1 cellular context compared by ENCODE assay signal in the genomic region with DNA sequence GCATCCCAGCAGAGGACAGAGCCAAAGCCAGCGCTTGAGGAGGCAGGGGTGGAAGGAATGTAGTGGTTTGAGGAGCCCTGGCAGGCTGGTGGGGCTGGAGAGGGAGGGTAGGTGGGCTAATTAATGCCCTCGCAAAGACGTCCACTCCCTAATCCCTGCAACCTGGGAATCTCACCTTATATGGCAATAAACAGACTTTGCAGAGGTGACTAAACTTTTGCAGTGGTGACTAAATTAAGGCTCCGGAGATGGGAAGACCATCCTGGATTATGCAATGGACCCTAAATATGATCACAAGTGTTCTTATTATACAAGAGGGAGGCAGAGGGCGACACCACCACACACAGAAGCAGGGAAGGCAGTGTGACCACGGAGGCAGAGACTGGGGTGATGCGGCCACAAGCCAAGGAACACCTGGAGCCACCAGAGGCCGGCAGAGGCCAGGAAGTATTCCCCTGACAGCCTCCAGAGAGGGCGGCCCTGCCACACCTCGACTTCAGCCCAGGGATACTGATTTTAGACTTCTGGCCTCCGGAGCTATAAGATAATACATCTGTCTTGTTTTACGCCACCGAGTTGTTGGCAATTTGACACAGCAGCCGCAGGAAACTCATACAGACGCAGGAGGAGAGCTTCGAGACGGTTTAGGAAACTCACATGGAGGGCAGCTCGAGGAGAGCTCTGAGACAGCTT.
TF ChIP-seq lines count a peak whose summit lies in the region.

No MANE protein-coding gene starts in this region.

TF ChIP-seq in K562, 482 proteins besides CTCF, POLR2A, EP300 and RAD21 (continued from another document and continues in another):
- TF ChIP-seq TSHZ1 (CRISPR knock-in tag; IDR thresholded peaks at IDR 0.05): no peak
- TF ChIP-seq MNT (conservative IDR thresholded peaks at IDR 0.05): no peak
- TF ChIP-seq HNRNPLL (IDR thresholded peaks at IDR 0.05; ENCODE audit: low read depth, low read length, poor library complexity, severe bottlenecking): no peak
- TF ChIP-seq SNRNP70 (optimal IDR thresholded peaks at IDR 0.05; ENCODE audit: low read depth, low read length): no peak
- peak in 1 of 2 experiments; percentile 57; a peak in 2 of 4 replicates for TF ChIP-seq KDM1A (IDR thresholded peaks at IDR 0.05)
- TF ChIP-seq ZC3H11A (IDR thresholded peaks at IDR 0.05; ENCODE audit: low read depth, low read length): 0 out of 2 replicates have a peak, but pooled peaks have one; percentile 40
- TF ChIP-seq, protein P1, sequence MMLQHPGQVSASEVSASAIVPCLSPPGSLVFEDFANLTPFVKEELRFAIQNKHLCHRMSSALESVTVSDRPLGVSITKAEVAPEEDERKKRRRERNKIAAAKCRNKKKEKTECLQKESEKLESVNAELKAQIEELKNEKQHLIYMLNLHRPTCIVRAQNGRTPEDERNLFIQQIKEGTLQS (IDR thresholded peaks at IDR 0.05): 0 out of 2 replicates have a peak, but pooled peaks have one; percentile 27
- TF ChIP-seq, protein P1 (CRISPR knock-in tag; conservative IDR thresholded peaks at IDR 0.05): no peak
- TF ChIP-seq TAF15 (IDR thresholded peaks at IDR 0.05; ENCODE audit: low read depth, low read length): no peak
- TF ChIP-seq ZC3H4 (CRISPR knock-in tag; IDR thresholded peaks at IDR 0.05; ENCODE audit: borderline replicate concordance): no peak
- TF ChIP-seq FOXK1 (CRISPR knock-in tag; IDR thresholded peaks at IDR 0.05; ENCODE audit: borderline replicate concordance): no peak
- TF ChIP-seq TEAD1 (CRISPR knock-in tag; IDR thresholded peaks at IDR 0.05): no peak
- no peak for TF ChIP-seq THAP7 (CRISPR knock-in tag; IDR thresholded peaks at IDR 0.05)
- TF ChIP-seq TAF1 (IDR thresholded peaks at IDR 0.05; ENCODE audit: control insufficient read depth, extremely low read depth, insufficient read depth, low read length, severe bottlenecking): no peak
- TF ChIP-seq KAT8 (IDR thresholded peaks at IDR 0.05; ENCODE audit: low read depth): no peak
- no peak for TF ChIP-seq ZNF57 (CRISPR knock-in tag; IDR thresholded peaks at IDR 0.05)
- TF ChIP-seq, protein P2, sequence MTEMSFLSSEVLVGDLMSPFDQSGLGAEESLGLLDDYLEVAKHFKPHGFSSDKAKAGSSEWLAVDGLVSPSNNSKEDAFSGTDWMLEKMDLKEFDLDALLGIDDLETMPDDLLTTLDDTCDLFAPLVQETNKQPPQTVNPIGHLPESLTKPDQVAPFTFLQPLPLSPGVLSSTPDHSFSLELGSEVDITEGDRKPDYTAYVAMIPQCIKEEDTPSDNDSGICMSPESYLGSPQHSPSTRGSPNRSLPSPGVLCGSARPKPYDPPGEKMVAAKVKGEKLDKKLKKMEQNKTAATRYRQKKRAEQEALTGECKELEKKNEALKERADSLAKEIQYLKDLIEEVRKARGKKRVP (CRISPR knock-in tag; IDR thresholded peaks at IDR 0.05): no peak
- TF ChIP-seq PTBP1 (IDR thresholded peaks at IDR 0.05; ENCODE audit: low read depth, low read length): 0 out of 2 replicates have a peak, but pooled peaks have one; percentile 26
- TF ChIP-seq SIRT6 (IDR thresholded peaks at IDR 0.05; ENCODE audit: low read depth, low read length): no peak
- peak in 1 of 2 experiments; percentile 79; a peak in 2 of 4 replicates for TF ChIP-seq RCOR1 (IDR thresholded peaks at IDR 0.05; ENCODE audit: borderline replicate concordance in 1 of 2, low read depth in 2 of 2, low read length in 2 of 2)
- TF ChIP-seq, protein P3, sequence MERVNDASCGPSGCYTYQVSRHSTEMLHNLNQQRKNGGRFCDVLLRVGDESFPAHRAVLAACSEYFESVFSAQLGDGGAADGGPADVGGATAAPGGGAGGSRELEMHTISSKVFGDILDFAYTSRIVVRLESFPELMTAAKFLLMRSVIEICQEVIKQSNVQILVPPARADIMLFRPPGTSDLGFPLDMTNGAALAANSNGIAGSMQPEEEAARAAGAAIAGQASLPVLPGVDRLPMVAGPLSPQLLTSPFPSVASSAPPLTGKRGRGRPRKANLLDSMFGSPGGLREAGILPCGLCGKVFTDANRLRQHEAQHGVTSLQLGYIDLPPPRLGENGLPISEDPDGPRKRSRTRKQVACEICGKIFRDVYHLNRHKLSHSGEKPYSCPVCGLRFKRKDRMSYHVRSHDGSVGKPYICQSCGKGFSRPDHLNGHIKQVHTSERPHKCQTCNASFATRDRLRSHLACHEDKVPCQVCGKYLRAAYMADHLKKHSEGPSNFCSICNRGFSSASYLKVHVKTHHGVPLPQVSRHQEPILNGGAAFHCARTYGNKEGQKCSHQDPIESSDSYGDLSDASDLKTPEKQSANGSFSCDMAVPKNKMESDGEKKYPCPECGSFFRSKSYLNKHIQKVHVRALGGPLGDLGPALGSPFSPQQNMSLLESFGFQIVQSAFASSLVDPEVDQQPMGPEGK (CRISPR knock-in tag; IDR thresholded peaks at IDR 0.05; ENCODE audit: borderline replicate concordance): no peak
- no peak for TF ChIP-seq ZNF395 (CRISPR knock-in tag; IDR thresholded peaks at IDR 0.05)
- peak; percentile 78; the same call in 1 of the 2 replicates for TF ChIP-seq ZNF12 (CRISPR knock-in tag; IDR thresholded peaks at IDR 0.05)
- TF ChIP-seq PPARD (CRISPR knock-in tag; IDR thresholded peaks at IDR 0.05): no peak
- no peak for TF ChIP-seq CHD4 (IDR thresholded peaks at IDR 0.05; ENCODE audit: insufficient read depth, insufficient replicate concordance, low read depth, low read length, poor library complexity, severe bottlenecking)
- no peak for TF ChIP-seq ZNF143 (CRISPR knock-in tag; IDR thresholded peaks at IDR 0.05)
- no peak for TF ChIP-seq ILK (tag; IDR thresholded peaks at IDR 0.05; ENCODE audit: borderline replicate concordance, low read depth)
- TF ChIP-seq ETV1 (tag; conservative IDR thresholded peaks at IDR 0.05; ENCODE audit: low read depth): no peak; the same call in 1 of the 2 replicates
- TF ChIP-seq SNIP1 (IDR thresholded peaks at IDR 0.05; ENCODE audit: low read depth): no peak
- no peak for TF ChIP-seq HDAC2 (IDR thresholded peaks at IDR 0.05)
- peak; percentile 21; the same call in 1 of the 2 replicates for TF ChIP-seq CC2D1A (IDR thresholded peaks at IDR 0.05)
- TF ChIP-seq CBFA2T3 (IDR thresholded peaks at IDR 0.05): peak; percentile 51
- TF ChIP-seq, protein P4, sequence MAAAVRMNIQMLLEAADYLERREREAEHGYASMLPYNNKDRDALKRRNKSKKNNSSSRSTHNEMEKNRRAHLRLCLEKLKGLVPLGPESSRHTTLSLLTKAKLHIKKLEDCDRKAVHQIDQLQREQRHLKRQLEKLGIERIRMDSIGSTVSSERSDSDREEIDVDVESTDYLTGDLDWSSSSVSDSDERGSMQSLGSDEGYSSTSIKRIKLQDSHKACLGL (CRISPR knock-in tag; IDR thresholded peaks at IDR 0.05; ENCODE audit: borderline replicate concordance, poor library complexity, severe bottlenecking): no peak
- TF ChIP-seq JUND (IDR thresholded peaks at IDR 0.05; ENCODE audit: borderline replicate concordance, low read depth, low read length): peak; percentile 25; the same call in 1 of the 2 replicates
- no peak for TF ChIP-seq JUND (tag; IDR thresholded peaks at IDR 0.05; ENCODE audit: borderline replicate concordance, low read depth, low read length)
- no peak for TF ChIP-seq SLC30A9 (CRISPR knock-in tag; IDR thresholded peaks at IDR 0.05)
- TF ChIP-seq CBX1 (IDR thresholded peaks at IDR 0.05; ENCODE audit: low read depth): peak; percentile 48; the same call in 1 of the 2 replicates
- TF ChIP-seq FOS (IDR thresholded peaks at IDR 0.05; ENCODE audit: extremely low read depth, insufficient read length): no peak
- no peak for TF ChIP-seq SMAD4 (CRISPR knock-in tag; conservative IDR thresholded peaks at IDR 0.05)
- no peak for TF ChIP-seq ZBTB1 (CRISPR knock-in tag; IDR thresholded peaks at IDR 0.05; ENCODE audit: borderline replicate concordance, low read depth)
- TF ChIP-seq SREBF2 (CRISPR knock-in tag; IDR thresholded peaks at IDR 0.05): no peak
- 0 out of 2 replicates have a peak, but pooled peaks have one; percentile 8 for TF ChIP-seq CBFA2T2 (conservative IDR thresholded peaks at IDR 0.05)
- TF ChIP-seq THRAP3 (IDR thresholded peaks at IDR 0.05; ENCODE audit: borderline replicate concordance): no peak
- no peak for TF ChIP-seq SIN3B (IDR thresholded peaks at IDR 0.05; ENCODE audit: low read depth)
- peak; percentile 86 for TF ChIP-seq BCOR (IDR thresholded peaks at IDR 0.05)
- no peak for TF ChIP-seq ELF4 (CRISPR knock-in tag; IDR thresholded peaks at IDR 0.05)
- TF ChIP-seq MEF2A (IDR thresholded peaks at IDR 0.05; ENCODE audit: control insufficient read depth, low read depth, low read length): no peak
- TF ChIP-seq RFX5 (IDR thresholded peaks at IDR 0.05; ENCODE audit: low read depth, low read length): no peak
- 0 out of 2 replicates have a peak, but pooled peaks have one; percentile 25 for TF ChIP-seq SMC3 (conservative IDR thresholded peaks at IDR 0.05; ENCODE audit: insufficient read depth, low read depth, low read length)
- no peak for TF ChIP-seq SAP30 (IDR thresholded peaks at IDR 0.05; ENCODE audit: borderline replicate concordance, insufficient read depth, low read depth, low read length, poor library complexity, severe bottlenecking)
- TF ChIP-seq ZNF212 (CRISPR knock-in tag; IDR thresholded peaks at IDR 0.05): no peak
- TF ChIP-seq ZNF830 (CRISPR knock-in tag; IDR thresholded peaks at IDR 0.05): no peak
- peak; percentile 49; the same call in 1 of the 2 replicates for TF ChIP-seq TFAP4 (CRISPR knock-in tag; IDR thresholded peaks at IDR 0.05; ENCODE audit: borderline replicate concordance)
- peak; percentile 32; the same call in 1 of the 2 replicates for TF ChIP-seq DMBX1 (CRISPR knock-in tag; IDR thresholded peaks at IDR 0.05; ENCODE audit: borderline replicate concordance)
- no peak for TF ChIP-seq ARHGAP35 (IDR thresholded peaks at IDR 0.05; ENCODE audit: partially characterized antibody)
- TF ChIP-seq TOE1 (IDR thresholded peaks at IDR 0.05; ENCODE audit: borderline replicate concordance): no peak
- TF ChIP-seq TOE1 (CRISPR knock-in tag; IDR thresholded peaks at IDR 0.05; ENCODE audit: borderline replicate concordance, low read depth): no peak
